Comparison of ENCODE assay signal across 11 cellular contexts in the genomic region with DNA sequence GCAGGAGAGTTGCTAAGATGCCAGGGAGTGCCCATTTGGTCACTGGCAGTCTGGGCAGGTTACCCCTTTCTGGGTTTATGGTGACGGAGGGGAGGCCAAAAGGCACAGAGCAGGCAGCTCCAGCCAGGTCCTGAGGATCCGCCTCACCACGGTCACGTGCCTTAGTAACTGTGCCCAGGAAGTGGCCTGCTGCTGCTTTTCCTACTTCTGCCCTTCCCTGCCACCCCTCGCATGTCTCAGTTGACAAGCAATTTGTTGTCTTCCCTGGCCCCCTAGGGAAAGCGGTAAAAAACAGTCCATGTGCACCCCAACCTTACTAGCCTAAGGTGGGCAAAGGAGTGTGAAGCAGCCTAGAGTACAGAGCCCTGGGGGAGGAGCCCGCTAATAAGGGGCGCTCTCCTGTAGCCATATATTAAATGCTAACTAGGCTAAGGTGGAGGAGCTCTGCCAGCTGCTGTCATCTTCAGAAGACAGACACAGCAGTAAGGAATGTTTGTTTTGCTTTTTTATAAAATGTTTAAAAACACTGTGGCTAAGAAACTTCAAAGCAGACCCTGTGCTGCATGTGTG. TPM values are rescaled to one million over a fixed set of nuclear protein-coding genes. Genes with fewer than 3 reads are reported as not detected.
DNase-seq lines count a peak whose midpoint lies in the region; ATAC-seq, FAIRE-seq and TF ChIP-seq lines count a peak whose summit lies in the region.
"Had no signal": no experiment of that assay in that cellular context is flagged by ENCODE, and none has a peak within 500 bp of the region (broad histone marks: within the 10 kb centered on the region; RNA-seq: fewer than 3 reads in every experiment).

No MANE protein-coding gene starts in this region.

- peaks cover 20% of the 10 kb centered on the region for H3K27me3 Mint-ChIP-seq in activated naive CD4-positive, alpha-beta T cell treated with anti-CD3 and anti-CD28 coated beads, Interleukin-2, amount 10 ng/mL, durations not matched to agents 7 days and 5 days

- no peak overlapping the region for H3K23ac ChIP-seq in H1 (ENCODE audit: insufficient read length)

- H2BK12ac ChIP-seq in H1 (ENCODE audit: low read depth, low read length), result peak overlapping the region; percentile 88; the same call in 1 of the 2 replicates

- H3K14ac ChIP-seq in H1 (ENCODE audit: insufficient read length), result no peak overlapping the region

- peak overlapping the region; percentile 33 for H4K5ac ChIP-seq in H1 (ENCODE audit: insufficient read length, low read depth, low read length)

- H3K4me3 ChIP-seq in H1 (ENCODE audit: extremely low read depth in 1 of 4, insufficient read depth in 2 of 4, low read depth in 3 of 4, low read length in 4 of 4), result no peak overlapping the region
- H3K4me3 ChIP-seq in mucosa of descending colon, result no peak overlapping the region
- H3K4me3 ChIP-seq in upper lobe of left lung, result peak overlapping the region in 1 of 4 donors; percentile 6

- 85% methylated on average over 8 of the region's 8 CpGs; no CpG with 5 or more reads in 1 of the 2 experiments for WGBS in H1 (ENCODE audit: extremely low coverage in 1 of 2, insufficient coverage in 1 of 2, insufficient read length in 1 of 2, insufficient replicate concordance in 2 of 2, low coverage in 1 of 2, low lambda C conversion rate in 2 of 2, missing lambda C conversion rate in 1 of 2), 2 experiments
- WGBS in upper lobe of left lung, 2 donors, result 41 to 56% methylated on average over 8 of the region's 8 CpGs

- no peak for TF ChIP-seq RAD21 in H1 (IDR thresholded peaks at IDR 0.05 in 1 of 2, conservative IDR thresholded peaks at IDR 0.05 in 1 of 2; ENCODE audit: low read depth in 2 of 2, low read length in 2 of 2)

- TF ChIP-seq CTCF in H1 (IDR thresholded peaks at IDR 0.05; ENCODE audit: control extremely low read depth in 1 of 3, insufficient read depth in 1 of 3, low read depth in 1 of 3, low read length in 3 of 3) (no peak), mucosa of descending colon (IDR thresholded peaks at IDR 0.05) (no peak), upper lobe of left lung (IDR thresholded peaks at IDR 0.05) (no peak)

- H3K4me1 ChIP-seq in H1 (replicated peaks in 1 of 4; ENCODE audit: control insufficient read depth in 3 of 4, insufficient read depth in 4 of 4, low read length in 3 of 4), result peaks cover 6 to 16% (median 9%) of the 10 kb centered on the region in 4 experiments
- peaks cover 25% of the 10 kb centered on the region for H3K4me1 ChIP-seq in mucosa of descending colon (ENCODE audit: low read depth)
- H3K4me1 ChIP-seq in upper lobe of left lung, result peaks cover 7 to 21% (median 15%) of the 10 kb centered on the region in 4 donors

- H3K9me3 ChIP-seq in H1 (ENCODE audit: insufficient read depth in 2 of 2, low read depth in 1 of 2, low read length in 1 of 2) (no peaks in the 10 kb centered on the region), mucosa of descending colon (no peaks in the 10 kb centered on the region), upper lobe of left lung (no peaks in the 10 kb centered on the region)

- 0 out of 4 replicates have a peak overlapping the region, but pooled peaks of 1 of the 2 experiments have one; percentile 39 for H3K4me2 ChIP-seq in H1 (ENCODE audit: insufficient read depth in 1 of 2, low read depth in 2 of 2, low read length in 2 of 2)

- H3K36me3 ChIP-seq in H1 (ENCODE audit: control insufficient read depth in 2 of 4, insufficient read depth in 4 of 4, low read length in 3 of 4) (no peaks in the 10 kb centered on the region), mucosa of descending colon (ENCODE audit: low read depth) (no peaks in the 10 kb centered on the region), upper lobe of left lung (no peaks in the 10 kb centered on the region)

- H4K20me1 ChIP-seq in H1 (replicated peaks in 1 of 2; ENCODE audit: control insufficient read depth in 1 of 2, insufficient read depth in 2 of 2, low read length in 2 of 2), result no peaks in the 10 kb centered on the region

- FAIRE-seq in H1 (lab: Jason Lieb, UNC), result no peak
- FAIRE-seq: colon had no signal

- H3K9me3 Mint-ChIP-seq in activated naive CD4-positive, alpha-beta T cell treated with anti-CD3 and anti-CD28 coated beads, Interleukin-2, amount 10 ng/mL, durations not matched to agents 7 days and 5 days, result no peaks in the 10 kb centered on the region

- H3K4me3 Mint-ChIP-seq in activated naive CD4-positive, alpha-beta T cell treated with anti-CD3 and anti-CD28 coated beads, Interleukin-2, amount 10 ng/mL, durations not matched to agents 7 days and 5 days, result no peak overlapping the region

- H3K4ac ChIP-seq in H1 (replicated peaks; ENCODE audit: insufficient read length, low read depth, low read length), result no peak overlapping the region

- H3K9ac ChIP-seq in H1 (replicated peaks in 1 of 4; ENCODE audit: extremely low read depth in 1 of 4, low read depth in 3 of 4, low read length in 3 of 4), result no peak overlapping the region

- H3K27me3 ChIP-seq in H1 (replicated peaks in 1 of 4; ENCODE audit: control insufficient read depth in 3 of 4, extremely low read depth in 1 of 4, insufficient read depth in 3 of 4, low read length in 3 of 4) (no peaks in the 10 kb centered on the region), upper lobe of left lung (no peaks in the 10 kb centered on the region)

- POLR2A ChIA-PET in H1 (lab: Charles Lee; ENCODE audit: partially characterized antibody), result interaction anchor here (1.7 to 1.8 kb wide), 2 partner anchors 14 to 25 kb away, joined by 5 to 6 read pairs; partner anchors contain the start of gene SENP2

- peak overlapping the region; percentile 16; the same call in 1 of the 2 replicates for H2BK20ac ChIP-seq in H1 (ENCODE audit: low read length)

- peak overlapping the region; percentile 67; the same call in 1 of the 2 replicates for H2BK5ac ChIP-seq in H1 (ENCODE audit: low read depth, low read length)

- H3K27ac ChIP-seq in H1 (ENCODE audit: low read depth, low read length), result 0 out of 2 replicates have a peak overlapping the region, but pooled peaks have one; percentile 4
- H3K27ac ChIP-seq in upper lobe of left lung, result peak overlapping the region; percentile 75 to 85 (median 84)

- no peaks in the 10 kb centered on the region for H3K23me2 ChIP-seq in H1 (ENCODE audit: low read depth, low read length)

- no peaks in the 10 kb centered on the region for H3K79me2 ChIP-seq in H1 (ENCODE audit: control insufficient read depth in 1 of 2, insufficient read depth in 2 of 2, low read length in 2 of 2)

- peak overlapping the region; percentile 16 for H4K91ac ChIP-seq in H1 (replicated peaks; ENCODE audit: insufficient read length, low read length)

- no peak overlapping the region for H3K27ac Mint-ChIP-seq in activated naive CD4-positive, alpha-beta T cell treated with anti-CD3 and anti-CD28 coated beads, Interleukin-2, amount 10 ng/mL, durations not matched to agents 7 days and 5 days

- H3K18ac ChIP-seq in H1 (ENCODE audit: extremely low read depth, low read length), result peak overlapping the region; percentile 90

- H4K8ac ChIP-seq in H1 (ENCODE audit: extremely low read depth, insufficient read depth, low read length), result no peak overlapping the region

- no peak overlapping the region for H2BK120ac ChIP-seq in H1 (replicated peaks; ENCODE audit: low read depth, low read length)

- no peak overlapping the region for H3K56ac ChIP-seq in H1 (replicated peaks; ENCODE audit: insufficient read length, low read depth, low read length)

- peak; percentile 27 for DNase-seq in activated naive CD4-positive, alpha-beta T cell treated with anti-CD3 and anti-CD28 coated beads, Interleukin-2, amount 10 ng/mL, durations not matched to agents 7 days and 5 days
- no peak for DNase-seq in activated naive CD4-positive, alpha-beta T cell (lab: John Stamatoyannopoulos, UW)
- DNase-seq in H1 (ENCODE audit: low read depth in 1 of 2, low spot score in 2 of 2), result no peak
- peak; percentile 73 to 76 (median 75) for DNase-seq in mucosa of descending colon
- DNase-seq in upper lobe of left lung, result peak in 1 of 2 donors; percentile 88
- no peak for DNase-seq in HCEC 1CT
- DNase-seq in OCI-M1 (lab: John Stamatoyannopoulos, UW), result no peak
- no peak for DNase-seq in epidermal melanocyte (ENCODE audit: insufficient read length, low spot score)
- DNase-seq: activated effector memory CD4-positive, alpha-beta T cell treated with anti-CD3 and anti-CD28 coated beads, Interleukin-2, amount 50 U/mL, for 16 hours; SHP77 treated with DMSO at 0.1 percent for 48 hours had no signal

- no peak overlapping the region for H2AK5ac ChIP-seq in H1 (ENCODE audit: low read depth, low read length)

- peak overlapping the region; percentile 26 for H2AFZ ChIP-seq in H1 (ENCODE audit: low read length)

- peak overlapping the region; percentile 89; the same call in 1 of the 2 replicates for H2BK15ac ChIP-seq in H1 (ENCODE audit: low read length)

- no peaks in the 10 kb centered on the region for H3K36me3 Mint-ChIP-seq in activated naive CD4-positive, alpha-beta T cell treated with anti-CD3 and anti-CD28 coated beads, Interleukin-2, amount 10 ng/mL, durations not matched to agents 7 days and 5 days

- no peaks in the 10 kb centered on the region for H3K79me1 ChIP-seq in H1 (ENCODE audit: low read depth, low read length)

- ATAC-seq in mucosa of descending colon (peak; percentile 47), upper lobe of left lung (ENCODE audit: low FRiP score in 2 of 2) (peak; percentile 61 to 71)

- no peak for TF ChIP-seq POLR2A in H1 (IDR thresholded peaks at IDR 0.05; ENCODE audit: control extremely low read depth in 1 of 2, low read depth in 2 of 2, low read length in 2 of 2)
- peak in 1 of 4 donors; percentile 46 for TF ChIP-seq POLR2A in upper lobe of left lung (IDR thresholded peaks at IDR 0.05)

- TF ChIP-seq EP300 in H1 (IDR thresholded peaks at IDR 0.05; ENCODE audit: borderline replicate concordance in 1 of 2, low read depth in 2 of 2, low read length in 2 of 2) (no peak), upper lobe of left lung (IDR thresholded peaks at IDR 0.05) (no peak)

- intact Hi-C loops in mucosa of descending colon (cut with DNase I, micrococcal nuclease), result no loop called here

- H3K4me1 Mint-ChIP-seq in activated naive CD4-positive, alpha-beta T cell treated with anti-CD3 and anti-CD28 coated beads, Interleukin-2, amount 10 ng/mL, durations not matched to agents 7 days and 5 days, result peaks cover 18% of the 10 kb centered on the region

- CTCF ChIA-PET in activated naive CD4-positive, alpha-beta T cell treated with anti-CD3 and anti-CD28 coated beads, Interleukin-2, amount 10 ng/mL, durations not matched to agents 7 days and 5 days (lab: Charles Lee), result interaction anchor here (1.2 kb wide), 1 partner anchor 9 kb away, joined by 3 read pairs; no protein-coding TSS in a partner anchor
- CTCF ChIA-PET in H1 (lab: Charles Lee; ENCODE audit: partially characterized antibody), result interaction anchor here (1.0 to 5.7 kb wide), 4 partner anchors 12 to 1756 kb away, joined by 3 to 69 read pairs (median 3); no protein-coding TSS in a partner anchor

RNA-seq across cellular contexts. Expression of gene LIPH, which starts 9.1 kb away (rescaled TPM):
- total RNA-seq in H1 (2021; fragmentation: NEBNext Ultra II Directional; extraction: Animal tissue kit (Norgen Biotek cat#: 25700)), result 0.44 TPM in 1 of 2 replicates, not detected in the other
- 0.06 and 0.08 TPM in 2 replicates for polyA plus RNA-seq in H1 (2011; rRNA removed)
- polyA plus RNA-seq in H1 (2011; cell fraction: cytosol; rRNA removed), result 0.05 TPM
- polyA plus RNA-seq in H1 (2011; cell fraction: nucleus; rRNA removed), result not detected
- 0.05 to 0.15 TPM (median 0.13 TPM) in 3 of 4 replicates, not detected in the other for polyA plus RNA-seq in H1 (2012, experiment 1 of 2)
- polyA plus RNA-seq in H1 (2012, experiment 2 of 2), result not detected
- polyA plus RNA-seq in H1 (2013, experiment 1 of 2), result 0.24 TPM
- 0.28 TPM for polyA plus RNA-seq in H1 (2013, experiment 2 of 2)
- polyA minus RNA-seq in H1 (2011; rRNA and poly(A)+ RNA removed), result 0.03 TPM in 1 of 2 replicates, not detected in the other
- polyA minus RNA-seq in H1 (2011; cell fraction: cytosol; rRNA and poly(A)+ RNA removed), result not detected
- not detected for polyA minus RNA-seq in H1 (2011; cell fraction: nucleus; rRNA and poly(A)+ RNA removed)
- total RNA-seq in mucosa of descending colon, result 100 to 1,000 TPM in 2 of 3 donors, 10 to 100 TPM in 1; 46.3 to 165 (median 122) TPM
- total RNA-seq in upper lobe of left lung, result 10 to 100 TPM; 25.9 to 63.1 (median 42.3) TPM

RNA-seq across cellular contexts. Expression of gene SENP2, which starts 24.6 kb away (rescaled TPM):
- 69.3 and 75.5 TPM in 2 replicates for total RNA-seq in H1 (2021; fragmentation: NEBNext Ultra II Directional; extraction: Animal tissue kit (Norgen Biotek cat#: 25700))
- 25.2 and 27.5 TPM in 2 replicates for polyA plus RNA-seq in H1 (2011; rRNA removed)
- 42.9 TPM for polyA plus RNA-seq in H1 (2011; cell fraction: cytosol; rRNA removed)
- 40.0 TPM for polyA plus RNA-seq in H1 (2011; cell fraction: nucleus; rRNA removed)
- polyA plus RNA-seq in H1 (2012, experiment 1 of 2), result 33.9 to 44.9 TPM (median 40.9 TPM) in 4 replicates
- 4.4 TPM for polyA plus RNA-seq in H1 (2012, experiment 2 of 2)
- 37.4 TPM for polyA plus RNA-seq in H1 (2013, experiment 1 of 2)
- 38.2 TPM for polyA plus RNA-seq in H1 (2013, experiment 2 of 2)
- 83.2 and 93.8 TPM in 2 replicates for polyA minus RNA-seq in H1 (2011; rRNA and poly(A)+ RNA removed)
- polyA minus RNA-seq in H1 (2011; cell fraction: cytosol; rRNA and poly(A)+ RNA removed), result 51.6 TPM
- polyA minus RNA-seq in H1 (2011; cell fraction: nucleus; rRNA and poly(A)+ RNA removed), result 59.4 TPM
- 10 to 100 TPM; 27.1 to 40.5 (median 28.4) TPM for total RNA-seq in mucosa of descending colon
- total RNA-seq in upper lobe of left lung, result 10 to 100 TPM; 18.9 to 42.2 (median 31.6) TPM

Comparison
In these comparisons a context has a peak if more than half of its experiments do, and no peak if none do; other contexts are left out.
1. DNase-seq: peak in activated naive CD4-positive, alpha-beta T cell treated with anti-CD3 and anti-CD28 coated beads, Interleukin-2, amount 10 ng/mL, durations not matched to agents 7 days and 5 days (single experiment) and mucosa of descending colon (3 of 3); none in activated naive CD4-positive, alpha-beta T cell (0 of 4), H1 (0 of 2), HCEC 1CT (single experiment), OCI-M1 (single experiment) and epidermal melanocyte (single experiment).
2. RNA of gene LIPH, which starts 9.1 kb away (total RNA-seq): 46.3 to 165 TPM in mucosa of descending colon and 25.9 to 63.1 TPM in upper lobe of left lung; 0.44 TPM in H1; every median in the first group is over 10 times any median in the second.